Comparison of ENCODE assay signal across 12 cellular contexts in the genomic region with DNA sequence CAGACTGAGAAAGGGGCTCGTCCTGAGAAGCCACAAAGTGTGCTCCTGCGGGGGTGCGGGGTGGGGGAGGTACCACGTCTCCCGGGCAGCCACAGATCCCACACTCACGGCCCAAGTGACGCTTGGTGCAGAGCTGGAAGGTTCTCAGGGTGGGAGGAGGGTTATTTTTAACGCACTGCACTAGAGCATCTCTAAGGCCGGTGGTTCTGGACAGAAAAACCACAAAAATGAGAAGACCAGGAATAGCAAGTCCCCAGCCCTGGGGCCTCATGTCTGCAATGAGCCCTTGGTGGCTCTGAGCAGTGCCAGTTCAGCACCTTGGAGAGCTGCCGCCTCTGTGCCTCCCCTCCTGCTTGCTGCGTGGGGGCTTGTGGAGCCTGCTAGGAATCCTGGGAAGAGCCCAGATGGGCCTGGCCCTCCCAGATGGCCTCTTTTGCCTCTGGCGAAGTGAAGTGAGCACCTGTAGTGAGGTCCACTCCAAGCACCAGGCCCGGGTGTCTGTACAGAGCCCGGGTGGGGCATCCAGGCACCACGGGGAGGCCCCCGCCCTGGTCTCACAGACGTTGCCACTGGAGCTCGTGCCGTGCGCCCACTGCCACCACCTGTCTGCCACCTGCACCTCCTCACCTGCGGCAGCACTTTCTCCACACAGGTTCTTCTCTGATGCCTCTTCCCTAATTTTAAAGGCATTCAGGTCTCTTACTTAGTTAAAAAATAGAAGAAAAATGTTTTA. TPM values are rescaled to one million over a fixed set of nuclear protein-coding genes. Genes with fewer than 3 reads are reported as not detected.
DNase-seq lines count a peak whose midpoint lies in the region; ATAC-seq and TF ChIP-seq lines count a peak whose summit lies in the region.
"Had no signal": no experiment of that assay in that cellular context is flagged by ENCODE, and none has a peak within 500 bp of the region (broad histone marks: within the 10 kb centered on the region; RNA-seq: fewer than 3 reads in every experiment).

No MANE protein-coding gene starts in this region.

- no peak overlapping the region for H3K27ac ChIP-seq in HEK293 (ENCODE audit: extremely low read depth, low read depth, low read length)
- no peak overlapping the region for H3K27ac ChIP-seq in iPS DF 6.9 (ENCODE audit: low read length)
- H3K27ac ChIP-seq in PC-3 (ENCODE audit: low read length), result no peak overlapping the region

- H3K4me3 Mint-ChIP-seq in WTC11 (no peak overlapping the region), natural killer cell (no peak overlapping the region)
- H3K4me3 Mint-ChIP-seq: natural killer cell treated with Interleukin-12 subunit alpha and Interleukin-12 subunit beta and Interleukin-15 and Interleukin-18, amount 100 ng/mL, for 72 hours had no signal

- ATAC-seq in WTC11, result peak; percentile 82
- ATAC-seq in GM18868 (IDR thresholded peaks at IDR 0.05; ENCODE audit: unreplicated experiment), result no peak
- ATAC-seq in PC-3, result no peak
- no peak for ATAC-seq in natural killer cell

- no peak overlapping the region for H2AFZ ChIP-seq in PC-3 (ENCODE audit: low read length)

- POLR2A ChIA-PET in HEK293 (lab: Yijun Ruan, JAX), result no interaction called here
- POLR2A ChIA-PET in WTC11 (lab: Charles Lee), result no interaction called here
- POLR2A ChIA-PET in PC-3 (lab: Charles Lee; ENCODE audit: unreplicated experiment), result no interaction called here

- CTCF ChIA-PET in HEK293 (lab: Yijun Ruan, JAX), result interaction anchor here (0.7 kb wide), 1 partner anchor 244 kb away, joined by 3 read pairs; no protein-coding TSS in a partner anchor
- CTCF ChIA-PET in WTC11 (lab: Charles Lee), result no interaction called here
- CTCF ChIA-PET in PC-3 (lab: Charles Lee), result no interaction called here

- intact Hi-C loops in PC-3 (cut with micrococcal nuclease), result no loop called here
- intact Hi-C loops in natural killer cell (cut with micrococcal nuclease), result no loop called here

- H3F3A ChIP-seq in PC-3 (ENCODE audit: low read length, unreplicated experiment), result no peaks in the 10 kb centered on the region

- H3K27me3 Mint-ChIP-seq in WTC11 (ENCODE audit: low read depth) (no peaks in the 10 kb centered on the region), natural killer cell (ENCODE audit: low read depth in 2 of 2) (no peaks in the 10 kb centered on the region)
- H3K27me3 Mint-ChIP-seq: natural killer cell treated with Interleukin-12 subunit alpha and Interleukin-12 subunit beta and Interleukin-15 and Interleukin-18, amount 100 ng/mL, for 72 hours had no signal

- H4K20me1 ChIP-seq in PC-3 (ENCODE audit: low read length), result no peaks in the 10 kb centered on the region

- WGBS in iPS DF 6.9 (ENCODE audit: insufficient coverage, insufficient read length), result no CpG with 5 or more reads among the region's 21 CpGs

- H3K4me1 Mint-ChIP-seq in WTC11, result no peaks in the 10 kb centered on the region
- H3K4me1 Mint-ChIP-seq in natural killer cell, result peaks cover 8 to 12% of the 10 kb centered on the region in 2 donors

- H3K36me3 ChIP-seq in HEK293 (ENCODE audit: control insufficient read depth in 2 of 2, insufficient read depth in 1 of 2, low read length in 2 of 2) (peaks cover 4 to 58% of the 10 kb centered on the region in 2 experiments; a peak in 2 of 3 replicates), iPS DF 6.9 (ENCODE audit: control insufficient read depth, insufficient read depth, low read length) (peaks cover 19% of the 10 kb centered on the region), PC-3 (ENCODE audit: low read depth, low read length) (no peaks in the 10 kb centered on the region)

- H3K27ac Mint-ChIP-seq in WTC11 (no peak overlapping the region), natural killer cell (peak overlapping the region in 1 of 2 donors; percentile 10)
- H3K27ac Mint-ChIP-seq: natural killer cell treated with Interleukin-12 subunit alpha and Interleukin-12 subunit beta and Interleukin-15 and Interleukin-18, amount 100 ng/mL, for 72 hours had no signal

- peak; percentile 14 for DNase-seq in Caki2 (ENCODE audit: low read depth)
- DNase-seq in WTC11 (ENCODE audit: low spot score), result peak; percentile 77
- peak; percentile 16 for DNase-seq in iPS DF 6.9 (ENCODE audit: low read depth, low spot score)
- no peak for DNase-seq in PC-3
- DNase-seq in natural killer cell, result no peak
- no peak for DNase-seq in putamen (ENCODE audit: low spot score)
- DNase-seq: hypothalamus; SHP77; stimulated activated CD4-positive, alpha-beta T cell treated with anti-CD3 and anti-CD28 coated beads, Interleukin-1b, Interleukin-23, amount 100 ng/mL, for 48 hours had no signal

- H3K79me2 ChIP-seq in PC-3 (ENCODE audit: low read length), result no peaks in the 10 kb centered on the region

- H3K4me1 ChIP-seq in HEK293 (ENCODE audit: control insufficient read depth, insufficient read depth, low read length), result no peaks in the 10 kb centered on the region
- no peaks in the 10 kb centered on the region; the same call in 1 of the 2 replicates for H3K4me1 ChIP-seq in iPS DF 6.9 (ENCODE audit: control insufficient read depth, insufficient read depth, low read length)
- H3K4me1 ChIP-seq in PC-3 (ENCODE audit: insufficient read depth, low read length), result no peaks in the 10 kb centered on the region

- H3K4me2 ChIP-seq in PC-3 (ENCODE audit: low read length), result no peak overlapping the region

- H3K4me3 ChIP-seq in HEK293 (ENCODE audit: low read depth, low read length) (no peak overlapping the region), iPS DF 6.9 (ENCODE audit: low read length) (no peak overlapping the region), PC-3 (ENCODE audit: low read length) (no peak overlapping the region)

- H3K9me3 Mint-ChIP-seq in WTC11 (peaks cover 17% of the 10 kb centered on the region), natural killer cell (no peaks in the 10 kb centered on the region)
- H3K9me3 Mint-ChIP-seq: natural killer cell treated with Interleukin-12 subunit alpha and Interleukin-12 subunit beta and Interleukin-15 and Interleukin-18, amount 100 ng/mL, for 72 hours had no signal

- H3K27me3 ChIP-seq in iPS DF 6.9 (ENCODE audit: control insufficient read depth, insufficient read depth, low read length) (no peaks in the 10 kb centered on the region), PC-3 (ENCODE audit: low read length) (no peaks in the 10 kb centered on the region)

- no peak overlapping the region for H3K9ac ChIP-seq in PC-3 (ENCODE audit: low read length)

- H3K9me3 ChIP-seq in HEK293 (ENCODE audit: control insufficient read depth, insufficient read depth, low read depth, low read length) (no peaks in the 10 kb centered on the region), iPS DF 6.9 (ENCODE audit: control insufficient read depth, insufficient read depth, low read length) (no peaks in the 10 kb centered on the region), PC-3 (ENCODE audit: low read length) (no peaks in the 10 kb centered on the region)

- H3K9me2 ChIP-seq in PC-3 (replicated peaks; ENCODE audit: low read length), result no peaks in the 10 kb centered on the region

- no peak for TF ChIP-seq CTCF in HEK293 (tag by site-specific recombination; IDR thresholded peaks at IDR 0.05)
- no peak for TF ChIP-seq CTCF in WTC11 (IDR thresholded peaks at IDR 0.05)
- TF ChIP-seq CTCF in PC-3 (conservative IDR thresholded peaks at IDR 0.05; ENCODE audit: low read depth, low read length), result no peak
- no peak for TF ChIP-seq CTCF in natural killer cell (IDR thresholded peaks at IDR 0.05)

- H3K36me3 Mint-ChIP-seq in WTC11 (peaks cover 62% of the 10 kb centered on the region), natural killer cell (peaks cover 8% of the 10 kb centered on the region)
- H3K36me3 Mint-ChIP-seq: natural killer cell treated with Interleukin-12 subunit alpha and Interleukin-12 subunit beta and Interleukin-15 and Interleukin-18, amount 100 ng/mL, for 72 hours had no signal

- no TSS peak for BruUV-seq in PC-3 (replicated peaks; lab: Mats Ljungman, UMichigan)

- in situ Hi-C loops in Caki2 (cut with HindIII; ENCODE audit: low pct_unique_long_range_greater_than_20kb, low sequenced_read_pairs), result no loop called here

TF ChIP-seq in HEK293, 187 proteins besides CTCF, POLR2A, EP300 and RAD21 (continues in another document):
- TF ChIP-seq GLIS2 (tag by site-specific recombination; IDR thresholded peaks at IDR 0.05), result peak; percentile 35

TF ChIP-seq in WTC11, 78 proteins besides CTCF, POLR2A, EP300 and RAD21 (continues in another document):
- TF ChIP-seq, protein P1, sequence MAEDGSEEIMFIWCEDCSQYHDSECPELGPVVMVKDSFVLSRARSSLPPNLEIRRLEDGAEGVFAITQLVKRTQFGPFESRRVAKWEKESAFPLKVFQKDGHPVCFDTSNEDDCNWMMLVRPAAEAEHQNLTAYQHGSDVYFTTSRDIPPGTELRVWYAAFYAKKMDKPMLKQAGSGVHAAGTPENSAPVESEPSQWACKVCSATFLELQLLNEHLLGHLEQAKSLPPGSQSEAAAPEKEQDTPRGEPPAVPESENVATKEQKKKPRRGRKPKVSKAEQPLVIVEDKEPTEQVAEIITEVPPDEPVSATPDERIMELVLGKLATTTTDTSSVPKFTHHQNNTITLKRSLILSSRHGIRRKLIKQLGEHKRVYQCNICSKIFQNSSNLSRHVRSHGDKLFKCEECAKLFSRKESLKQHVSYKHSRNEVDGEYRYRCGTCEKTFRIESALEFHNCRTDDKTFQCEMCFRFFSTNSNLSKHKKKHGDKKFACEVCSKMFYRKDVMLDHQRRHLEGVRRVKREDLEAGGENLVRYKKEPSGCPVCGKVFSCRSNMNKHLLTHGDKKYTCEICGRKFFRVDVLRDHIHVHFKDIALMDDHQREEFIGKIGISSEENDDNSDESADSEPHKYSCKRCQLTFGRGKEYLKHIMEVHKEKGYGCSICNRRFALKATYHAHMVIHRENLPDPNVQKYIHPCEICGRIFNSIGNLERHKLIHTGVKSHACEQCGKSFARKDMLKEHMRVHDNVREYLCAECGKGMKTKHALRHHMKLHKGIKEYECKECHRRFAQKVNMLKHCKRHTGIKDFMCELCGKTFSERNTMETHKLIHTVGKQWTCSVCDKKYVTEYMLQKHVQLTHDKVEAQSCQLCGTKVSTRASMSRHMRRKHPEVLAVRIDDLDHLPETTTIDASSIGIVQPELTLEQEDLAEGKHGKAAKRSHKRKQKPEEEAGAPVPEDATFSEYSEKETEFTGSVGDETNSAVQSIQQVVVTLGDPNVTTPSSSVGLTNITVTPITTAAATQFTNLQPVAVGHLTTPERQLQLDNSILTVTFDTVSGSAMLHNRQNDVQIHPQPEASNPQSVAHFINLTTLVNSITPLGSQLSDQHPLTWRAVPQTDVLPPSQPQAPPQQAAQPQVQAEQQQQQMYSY (CRISPR knock-in tag; IDR thresholded peaks at IDR 0.05), result no peak
- 0 out of 2 replicates have a peak, but pooled peaks have one; percentile 59 for TF ChIP-seq TEAD1 (CRISPR knock-in tag; IDR thresholded peaks at IDR 0.05)
- peak; percentile 90; the same call in 1 of the 2 replicates for TF ChIP-seq JUN (CRISPR knock-in tag; IDR thresholded peaks at IDR 0.05)
- peak; percentile 81; the same call in 1 of the 2 replicates for TF ChIP-seq ZNF219 (CRISPR knock-in tag; IDR thresholded peaks at IDR 0.05; ENCODE audit: borderline replicate concordance)

RNA-seq across cellular contexts. Expression of a gene that starts 48.9 kb away (rescaled TPM):
- not detected in 2 replicates for total RNA-seq in Caki2 (2014; rRNA removed; shearing (Covaris generic); ENCODE audit: low replicate concordance)
- total RNA-seq in WTC11 (2021) (8.4 to 11.5 TPM (median 10.9 TPM) in 3 replicates), PC-3 (2014; rRNA removed) (not detected in 2 replicates), natural killer cell (under 1 TPM in 1 of 3 donors, not detected in 2; 0.07 TPM)

Comparison
In these comparisons a context has a peak if more than half of its experiments do, and no peak if none do; other contexts are left out.
1. DNase-seq: peak in Caki2 (single experiment), WTC11 (single experiment) and iPS DF 6.9 (single experiment); none in PC-3 (single experiment), natural killer cell (single experiment) and putamen (single experiment).